17 cellular contexts compared by ENCODE assay signal in the genomic region with DNA sequence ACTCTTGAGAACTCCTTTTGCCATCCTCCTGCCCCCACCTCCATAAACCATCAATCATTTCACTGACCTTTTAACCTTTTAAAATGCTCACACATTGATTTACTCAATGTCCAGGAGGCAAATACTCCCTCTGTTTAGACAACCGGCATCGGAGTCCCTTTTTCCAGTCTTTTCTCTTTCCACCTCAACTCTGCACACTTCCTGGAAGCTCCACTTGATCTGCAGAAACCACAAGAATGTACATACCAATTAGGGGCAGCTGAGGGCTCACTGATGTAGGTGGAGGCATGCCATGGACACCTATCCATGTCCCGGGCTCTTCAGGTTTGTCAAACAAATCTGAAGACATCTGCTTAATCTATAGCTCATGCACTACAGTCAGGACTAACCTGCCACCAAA. TPM values are rescaled to one million over a fixed set of nuclear protein-coding genes. Genes with fewer than 3 reads are reported as not detected.
A peak's percentile ranks its signal among the peaks of the same experiment; 100 is the strongest.
DNase-seq lines count a peak whose midpoint lies in the region; ATAC-seq and TF ChIP-seq lines count a peak whose summit lies in the region.
"Had no signal": no experiment of that assay in that cellular context is flagged by ENCODE, and none has a peak within 500 bp of the region (broad histone marks: within the 10 kb centered on the region; RNA-seq: fewer than 3 reads in every experiment).

No MANE protein-coding gene starts in this region.

- peaks cover 12% of the 10 kb centered on the region for H3K4me1 Mint-ChIP-seq in glutamatergic neuron (ENCODE audit: low read depth, unreplicated experiment)

- no peaks in the 10 kb centered on the region for H3K79me2 ChIP-seq in SK-N-SH (ENCODE audit: insufficient read depth)

- H3K27me3 ChIP-seq in SK-N-SH (ENCODE audit: insufficient read depth) (no peaks in the 10 kb centered on the region; the same call in 1 of the 2 replicates), heart left ventricle (no peaks in the 10 kb centered on the region)
- H3K27me3 ChIP-seq: BLaER1 had no signal

- peaks cover 0 to 14% of the 10 kb centered on the region in 2 experiments; a peak in 1 of 4 replicates for H3K4me1 ChIP-seq in SK-N-SH (ENCODE audit: control insufficient read depth in 1 of 2, insufficient read depth in 2 of 2, low read depth in 1 of 2, low read length in 1 of 2)
- peaks cover 0 to 9% (median 4%) of the 10 kb centered on the region in 12 donors for H3K4me1 ChIP-seq in heart left ventricle
- H3K4me1 ChIP-seq: Caco-2 had no signal

- no peak for TF ChIP-seq RAD21 in SK-N-SH (IDR thresholded peaks at IDR 0.05; ENCODE audit: low read length)

- DNase-seq in SK-N-SH: no peak
- DNase-seq in M059J (ENCODE audit: low read depth): peak; percentile 55
- DNase-seq in glutamatergic neuron: no peak
- no peak for DNase-seq in activated effector memory CD4-positive, alpha-beta T cell treated with Interleukin-2 at 50 U/mL for 16 hours
- DNase-seq in NCI-H526 (lab: John Stamatoyannopoulos, UW): no peak
- no peak for DNase-seq in heart left ventricle
- DNase-seq: 8988T; AML-193; Caco-2; CD8-positive, alpha-beta memory T cell; DND-41; GF-D8; GOT3; HCEC 1CT had no signal

- H3K9me3 Mint-ChIP-seq in glutamatergic neuron (ENCODE audit: unreplicated experiment): peaks cover 5% of the 10 kb centered on the region
- H3K9me3 Mint-ChIP-seq: CD8-positive, alpha-beta memory T cell had no signal

- H3K4me3 Mint-ChIP-seq in glutamatergic neuron (ENCODE audit: unreplicated experiment): peak overlapping the region; percentile 4
- H3K4me3 Mint-ChIP-seq: CD8-positive, alpha-beta memory T cell had no signal

- CTCF ChIA-PET in SK-N-SH (lab: Yijun Ruan, JAX): interaction anchor here (1.5 to 40.2 kb wide), 4 partner anchors 16 to 24 kb away, joined by 7 to 1710 read pairs (median 12); partner anchors contain the start of genes CYB561D1 and GPR61

- no peak overlapping the region for H3K4me3 ChIP-seq in SK-N-SH (ENCODE audit: low read depth in 2 of 2, low read length in 1 of 2)
- H3K4me3 ChIP-seq in heart left ventricle: no peak overlapping the region
- H3K4me3 ChIP-seq: BLaER1 had no signal

- no peaks in the 10 kb centered on the region for H4K20me1 ChIP-seq in SK-N-SH (ENCODE audit: insufficient read depth)
- H4K20me1 ChIP-seq: BLaER1 had no signal

- H3K9me3 ChIP-seq in SK-N-SH (no peaks in the 10 kb centered on the region), heart left ventricle (no peaks in the 10 kb centered on the region)
- H3K9me3 ChIP-seq: BLaER1, Caco-2 had no signal

- no peak overlapping the region for H3K9ac ChIP-seq in SK-N-SH
- H3K9ac ChIP-seq: BLaER1 had no signal

- peak; percentile 39; the same call in 1 of the 3 replicates for ATAC-seq in SK-N-SH treated with all-trans-retinoic acid at 6 μM for 48 hours
- ATAC-seq in heart left ventricle: no peak

- TF ChIP-seq CTCF in SK-N-SH (IDR thresholded peaks at IDR 0.05) (no peak), glutamatergic neuron (IDR thresholded peaks at IDR 0.05; ENCODE audit: partially characterized antibody, unreplicated experiment) (no peak), heart left ventricle (IDR thresholded peaks at IDR 0.05) (no peak)

- no peaks in the 10 kb centered on the region for H3K9me2 ChIP-seq in SK-N-SH

- no peak for TF ChIP-seq POLR2A in heart left ventricle (IDR thresholded peaks at IDR 0.05)

- H3K4me2 ChIP-seq in SK-N-SH: no peak overlapping the region
- H3K4me2 ChIP-seq: BLaER1 had no signal

- H3K27me3 Mint-ChIP-seq in glutamatergic neuron (ENCODE audit: unreplicated experiment): peaks cover 14% of the 10 kb centered on the region

- H3K27ac ChIP-seq in SK-N-SH (ENCODE audit: low read depth in 2 of 2, low read length in 1 of 2) (no peak overlapping the region), heart left ventricle (no peak overlapping the region)
- H3K27ac ChIP-seq: BLaER1 had no signal

- POLR2A ChIA-PET in SK-N-SH (lab: Yijun Ruan, JAX): interaction anchor here (0.6 kb wide), 1 partner anchor 857 kb away, joined by 4 read pairs; no protein-coding TSS in a partner anchor

- no peak overlapping the region for H3K27ac Mint-ChIP-seq in glutamatergic neuron (ENCODE audit: unreplicated experiment)

- H3K36me3 ChIP-seq in SK-N-SH (replicated peaks in 1 of 2; ENCODE audit: control insufficient read depth in 1 of 2, insufficient read depth in 2 of 2, low read length in 1 of 2) (no peaks in the 10 kb centered on the region), heart left ventricle (no peaks in the 10 kb centered on the region)
- H3K36me3 ChIP-seq: BLaER1 had no signal

- no peak for TF ChIP-seq EP300 in SK-N-SH (IDR thresholded peaks at IDR 0.05; ENCODE audit: borderline replicate concordance in 1 of 2, low read depth in 1 of 2, low read length in 1 of 2)

- H3K36me3 Mint-ChIP-seq in glutamatergic neuron (ENCODE audit: unreplicated experiment): peaks cover 5% of the 10 kb centered on the region

- no peaks in the 10 kb centered on the region for H3F3A ChIP-seq in SK-N-SH (replicated peaks; ENCODE audit: insufficient read depth)

- H2AFZ ChIP-seq in SK-N-SH (ENCODE audit: low read depth): no peak overlapping the region

- intact Hi-C loops in heart left ventricle (cut with DNase I): no loop called here

- WGBS in SK-N-SH (ENCODE audit: low lambda C conversion rate): 72% methylated on average over 3 of the region's 3 CpGs
- WGBS in heart left ventricle, 4 donors: 80 to 90% (median 86%) methylated on average over 3 of the region's 3 CpGs

TF ChIP-seq in SK-N-SH treated with all-trans-retinoic acid at 6 μM for 48 hours, 23 proteins besides CTCF, POLR2A, EP300 and RAD21:
- TF ChIP-seq ESRRG (CRISPR knock-in tag; IDR thresholded peaks at IDR 0.05) (no peak), ZNF8 (CRISPR knock-in tag; IDR thresholded peaks at IDR 0.05) (no peak), ZC3H10 (CRISPR knock-in tag; IDR thresholded peaks at IDR 0.05) (no peak)

TF ChIP-seq in SK-N-SH, 30 proteins besides CTCF, POLR2A, EP300 and RAD21 (continues in another document):
- TF ChIP-seq FOXJ3 (CRISPR knock-in tag; IDR thresholded peaks at IDR 0.05) (no peak), SIN3A (IDR thresholded peaks at IDR 0.05; ENCODE audit: borderline replicate concordance, low read depth, low read length) (no peak), POLR2AphosphoS5 (IDR thresholded peaks at IDR 0.05; ENCODE audit: low read depth, low read length) (no peak)

RNA-seq across cellular contexts. Expression of gene AMIGO1, which starts 5.3 kb away (rescaled TPM):
- polyA plus RNA-seq in SK-N-SH (2012; rRNA removed) (0.93 and 0.95 TPM in 2 replicates), heart left ventricle (1 to 10 TPM; 4.6 to 6.2 TPM)
- polyA plus RNA-seq in SK-N-SH (2012; cell fraction: cytosol; rRNA removed): 0.85 and 0.94 TPM in 2 replicates
- polyA plus RNA-seq in SK-N-SH (2012; cell fraction: nucleus; rRNA removed): 0.73 TPM in 2 replicates
- total RNA-seq in M059J (2014; rRNA removed; shearing (Covaris generic)): 1.1 and 2.4 TPM in 2 replicates
- total RNA-seq in glutamatergic neuron (ENCODE audit: unreplicated experiment) (8.0 TPM), heart left ventricle (10 to 100 TPM in 8 of 9 donors, 1 to 10 TPM in 1; 9.9 to 19.1 (median 14.9) TPM)

RNA-seq across cellular contexts. Expression of gene CYB561D1, which starts 21.0 kb away (rescaled TPM):
- polyA plus RNA-seq in SK-N-SH (2012; rRNA removed) (5.4 and 8.9 TPM in 2 replicates), heart left ventricle (1 to 10 TPM; 2.1 to 8.1 TPM)
- 3.5 and 4.9 TPM in 2 replicates for polyA plus RNA-seq in SK-N-SH (2012; cell fraction: cytosol; rRNA removed)
- polyA plus RNA-seq in SK-N-SH (2012; cell fraction: nucleus; rRNA removed): 13.0 and 13.3 TPM in 2 replicates
- 6.6 and 8.0 TPM in 2 replicates for total RNA-seq in M059J (2014; rRNA removed; shearing (Covaris generic))
- total RNA-seq in glutamatergic neuron (ENCODE audit: unreplicated experiment) (23.9 TPM), heart left ventricle (1 to 10 TPM; 3.4 to 8.4 (median 5.1) TPM)

RNA-seq across cellular contexts. Expression of gene GPR61, which starts 24.8 kb away (rescaled TPM):
- not detected in 2 replicates for polyA plus RNA-seq in SK-N-SH (2012; rRNA removed)
- not detected in 2 replicates for polyA plus RNA-seq in SK-N-SH (2012; cell fraction: cytosol; rRNA removed)
- 0.08 TPM in 1 of 2 replicates, not detected in the other for polyA plus RNA-seq in SK-N-SH (2012; cell fraction: nucleus; rRNA removed)
- not detected in 2 replicates for total RNA-seq in M059J (2014; rRNA removed; shearing (Covaris generic))
- total RNA-seq in glutamatergic neuron (ENCODE audit: unreplicated experiment): 0.76 TPM
- under 1 TPM in 6 of 9 donors, not detected in 3; 0.08 to 0.72 (median 0.21) TPM for total RNA-seq in heart left ventricle
- under 1 TPM in 1 of 2 donors, not detected in 1; 0.15 TPM for polyA plus RNA-seq in heart left ventricle
- total RNA-seq: Caco-2, HT-29 had no signal
- polyA plus RNA-seq: CD8-positive, alpha-beta memory T cell had no signal

RNA-seq across cellular contexts. Expression of gene ATXN7L2, which starts 31.1 kb away (rescaled TPM):
- 3.9 and 4.0 TPM in 2 replicates for polyA plus RNA-seq in SK-N-SH (2012; rRNA removed)
- polyA plus RNA-seq in SK-N-SH (2012; cell fraction: cytosol; rRNA removed): 1.5 and 2.7 TPM in 2 replicates
- 12.7 and 20.3 TPM in 2 replicates for polyA plus RNA-seq in SK-N-SH (2012; cell fraction: nucleus; rRNA removed)
- 2.4 and 5.0 TPM in 2 replicates for total RNA-seq in M059J (2014; rRNA removed; shearing (Covaris generic))
- 54.9 TPM for total RNA-seq in glutamatergic neuron (ENCODE audit: unreplicated experiment)
- 1 to 10 TPM; 1.2 to 2.8 (median 2.1) TPM for total RNA-seq in heart left ventricle
- 1 to 10 TPM; 2.0 to 3.8 TPM for polyA plus RNA-seq in heart left ventricle

RNA-seq across cellular contexts. Expression of gene GNAI3, which starts 33.6 kb away (rescaled TPM):
- polyA plus RNA-seq in SK-N-SH (2012; rRNA removed): 4.0 and 4.8 TPM in 2 replicates
- polyA plus RNA-seq in SK-N-SH (2012; cell fraction: cytosol; rRNA removed): 6.5 and 7.4 TPM in 2 replicates
- polyA plus RNA-seq in SK-N-SH (2012; cell fraction: nucleus; rRNA removed): 1.5 and 3.3 TPM in 2 replicates
- total RNA-seq in M059J (2014; rRNA removed; shearing (Covaris generic)): 11.1 and 14.8 TPM in 2 replicates
- 13.8 TPM for total RNA-seq in glutamatergic neuron (ENCODE audit: unreplicated experiment)
- 1 to 10 TPM; 1.5 to 5.4 (median 2.5) TPM for total RNA-seq in heart left ventricle
- 1 to 10 TPM; 1.6 to 3.0 TPM for polyA plus RNA-seq in heart left ventricle
